In the genomic region with DNA sequence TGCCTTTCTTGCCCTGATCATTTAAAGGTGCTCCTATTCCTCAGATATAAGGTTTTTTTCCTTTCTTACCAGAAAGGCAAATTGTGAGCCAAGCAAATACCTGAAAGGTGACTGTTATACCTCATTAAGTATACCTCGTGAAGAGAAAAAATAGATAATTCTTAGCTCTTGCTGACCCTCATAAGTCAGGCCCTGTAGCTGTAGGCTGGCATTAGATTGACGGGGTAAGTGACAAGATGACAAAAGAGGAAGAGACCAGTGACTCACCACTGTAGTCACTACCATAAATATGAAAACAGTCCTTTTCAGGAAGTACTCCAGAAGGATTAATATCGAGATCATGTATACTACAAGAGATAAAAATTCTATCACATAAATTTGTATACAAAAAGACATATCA, we compare ENCODE assay signal across 12 cellular contexts.
DNase-seq lines count a peak whose midpoint lies in the region; ATAC-seq and TF ChIP-seq lines count a peak whose summit lies in the region.
"Had no signal": no experiment of that assay in that cellular context is flagged by ENCODE, and none has a peak within 500 bp of the region (broad histone marks: within the 10 kb centered on the region; RNA-seq: fewer than 3 reads in every experiment).

No MANE protein-coding gene starts in this region.

- TF ChIP-seq POLR2A in HCT116 (IDR thresholded peaks at IDR 0.05; ENCODE audit: borderline replicate concordance, extremely low read depth, insufficient read depth, insufficient read length) (no peak), suprapubic skin (IDR thresholded peaks at IDR 0.05) (no peak)

- H3K9ac ChIP-seq in HCT116 (ENCODE audit: low read length) (no peak overlapping the region), PC-3 (ENCODE audit: low read length) (no peak overlapping the region)

- H3K36me3 ChIP-seq in HCT116 (ENCODE audit: control insufficient read depth in 1 of 2, insufficient read depth in 2 of 2, low read length in 2 of 2) (no peaks in the 10 kb centered on the region), PC-3 (ENCODE audit: low read depth, low read length) (no peaks in the 10 kb centered on the region; the same call in 1 of the 2 replicates), lung (ENCODE audit: control insufficient read depth in 2 of 2, insufficient read depth in 2 of 2, low read length in 2 of 2) (no peaks in the 10 kb centered on the region), suprapubic skin (no peaks in the 10 kb centered on the region)

- H3K9me2 ChIP-seq in HCT116 (ENCODE audit: insufficient read depth) (no peaks in the 10 kb centered on the region), PC-3 (replicated peaks; ENCODE audit: low read length) (no peaks in the 10 kb centered on the region)

- H3K79me2 ChIP-seq in HCT116 (ENCODE audit: insufficient read depth, low read length) (0 out of 2 replicates have a peak, but pooled peaks cover 5% of the 10 kb centered on the region), PC-3 (ENCODE audit: low read length) (peaks cover 22% of the 10 kb centered on the region)

- POLR2A ChIA-PET in HCT116 (lab: Charles Lee) (no interaction called here), PC-3 (lab: Charles Lee; ENCODE audit: unreplicated experiment) (no interaction called here)

- no peak for TF ChIP-seq RAD21 in HCT116 (IDR thresholded peaks at IDR 0.05; ENCODE audit: low read depth)

- H3K4me2 ChIP-seq in HCT116 (ENCODE audit: low read length) (peak overlapping the region; percentile 11), PC-3 (ENCODE audit: low read length) (peak overlapping the region; percentile 30; the same call in 1 of the 2 replicates)

- intact Hi-C loops in HCT116 (cut with micrococcal nuclease) (no loop called here), PC-3 (cut with micrococcal nuclease) (no loop called here)

- CTCF ChIA-PET in HCT116 (lab: Charles Lee) (no interaction called here), PC-3 (lab: Charles Lee) (interaction anchor here (0.6 kb wide), 1 partner anchor 1692 kb away, joined by 3 read pairs; no protein-coding TSS in a partner anchor)

- DNase-seq in GF-D8 (lab: John Stamatoyannopoulos, UW) (peak; percentile 39), HCT116 (ENCODE audit: low read depth, low spot score) (no peak), PC-3 (peak; percentile 47), lung (ENCODE audit: low spot score) (no peak), mucosa of gallbladder (ENCODE audit: low spot score) (no peak), substantia nigra (lab: John Stamatoyannopoulos, UW) (no peak), DMS79 treated with DMSO at 0.1 percent for 48 hours (lab: John Stamatoyannopoulos, UW) (no peak), suprapubic skin (ENCODE audit: low spot score in 2 of 2) (no peak)
- DNase-seq: activated naive CD4-positive, alpha-beta T cell treated with anti-CD3 and anti-CD28 coated beads, Interleukin-2, amount 50 U/mL, for 16 hours; left cardiac atrium; NCI-H345; stimulated activated naive CD4-positive, alpha-beta T cell treated with Interleukin-2 at 50 U/mL for 16 hours had no signal

- RAD21 ChIA-PET in HCT116 (lab: Charles Lee; ENCODE audit: low non-redundant PET in 1 of 2, low total read pairs in 2 of 2, uncharacterized antibody in 2 of 2, unreplicated experiment in 2 of 2): no interaction called here

- no peak for TF ChIP-seq EP300 in suprapubic skin (IDR thresholded peaks at IDR 0.05)

- TF ChIP-seq CTCF in HCT116 (IDR thresholded peaks at IDR 0.05 in 2 of 3, conservative IDR thresholded peaks at IDR 0.05 in 1 of 3; ENCODE audit: borderline replicate concordance in 1 of 3, insufficient read depth in 1 of 3, low read depth in 2 of 3, low read length in 2 of 3) (no peak), PC-3 (conservative IDR thresholded peaks at IDR 0.05; ENCODE audit: low read depth, low read length) (no peak), lung (IDR thresholded peaks at IDR 0.05; ENCODE audit: control extremely low read depth, extremely low read depth) (no peak), suprapubic skin (IDR thresholded peaks at IDR 0.05) (no peak)

- ATAC-seq in HCT116 (peak; percentile 44; the same call in 1 of the 2 replicates), PC-3 (peak; percentile 64), lung (ENCODE audit: insufficient read depth, low FRiP score) (peak; percentile 53)

- H4K20me1 ChIP-seq in HCT116 (ENCODE audit: insufficient read depth) (no peaks in the 10 kb centered on the region), PC-3 (ENCODE audit: low read length) (no peaks in the 10 kb centered on the region)

- no peak overlapping the region for H2AFZ ChIP-seq in HCT116 (ENCODE audit: low read depth, low read length, poor library complexity, severe bottlenecking)
- H2AFZ ChIP-seq in PC-3 (ENCODE audit: low read length): no peak overlapping the region

- H3K9me3 ChIP-seq in HCT116 (ENCODE audit: control insufficient read depth in 1 of 2, insufficient read depth in 1 of 2, low read depth in 1 of 2, low read length in 2 of 2) (no peaks in the 10 kb centered on the region), PC-3 (ENCODE audit: low read length) (no peaks in the 10 kb centered on the region), lung (ENCODE audit: control insufficient read depth in 2 of 2, insufficient read depth in 1 of 2, low read length in 1 of 2) (no peaks in the 10 kb centered on the region), suprapubic skin (no peaks in the 10 kb centered on the region)

- H3K27me3 ChIP-seq in HCT116 (ENCODE audit: insufficient read depth, low read length) (no peaks in the 10 kb centered on the region), PC-3 (ENCODE audit: low read length) (no peaks in the 10 kb centered on the region), lung (ENCODE audit: control insufficient read depth, insufficient read depth) (no peaks in the 10 kb centered on the region), suprapubic skin (no peaks in the 10 kb centered on the region)

- H3K4me3 ChIP-seq in HCT116 (replicated peaks in 1 of 2; ENCODE audit: low read depth in 1 of 2, low read length in 2 of 2) (no peak overlapping the region), PC-3 (ENCODE audit: low read length) (no peak overlapping the region), lung (no peak overlapping the region), suprapubic skin (no peak overlapping the region)

- BruUV-seq in HCT116 (replicated peaks; lab: Mats Ljungman, UMichigan): no TSS peak
- no TSS peak for BruUV-seq in PC-3 (replicated peaks; lab: Mats Ljungman, UMichigan)

- H3F3A ChIP-seq in PC-3 (ENCODE audit: low read length, unreplicated experiment): no peaks in the 10 kb centered on the region

- peaks cover 0 to 14% of the 10 kb centered on the region in 2 experiments; a peak in 1 of 4 replicates for H3K4me1 ChIP-seq in HCT116 (ENCODE audit: control insufficient read depth in 1 of 2, insufficient read depth in 2 of 2, low read length in 2 of 2)
- peaks cover 14% of the 10 kb centered on the region for H3K4me1 ChIP-seq in PC-3 (ENCODE audit: insufficient read depth, low read length)
- H3K4me1 ChIP-seq in lung (ENCODE audit: control insufficient read depth in 2 of 2, insufficient read depth in 2 of 2, low read length in 2 of 2): peaks cover 0 to 13% of the 10 kb centered on the region in 2 donors
- no peaks in the 10 kb centered on the region for H3K4me1 ChIP-seq in suprapubic skin

- 51 to 52% methylated on average over 3 of the region's 3 CpGs for WGBS in lung, 2 donors
- 58% methylated on average over 3 of the region's 3 CpGs for WGBS in suprapubic skin

- no peak overlapping the region for H3K27ac ChIP-seq in HCT116 (ENCODE audit: low read depth, low read length)
- no peak overlapping the region for H3K27ac ChIP-seq in PC-3 (ENCODE audit: low read length)
- no peak overlapping the region for H3K27ac ChIP-seq in lung (ENCODE audit: low read depth in 1 of 2, low read length in 1 of 2)
- no peak overlapping the region for H3K27ac ChIP-seq in substantia nigra (ENCODE audit: low read depth, low read length, poor library complexity, severe bottlenecking)
- no peak overlapping the region for H3K27ac ChIP-seq in suprapubic skin

TF ChIP-seq in HCT116, 20 proteins besides CTCF, POLR2A, EP300 and RAD21 (continues in another document):
- no peak for TF ChIP-seq EZH2phosphoT487 (IDR thresholded peaks at IDR 0.05; ENCODE audit: borderline replicate concordance)
- TF ChIP-seq, protein P1, sequence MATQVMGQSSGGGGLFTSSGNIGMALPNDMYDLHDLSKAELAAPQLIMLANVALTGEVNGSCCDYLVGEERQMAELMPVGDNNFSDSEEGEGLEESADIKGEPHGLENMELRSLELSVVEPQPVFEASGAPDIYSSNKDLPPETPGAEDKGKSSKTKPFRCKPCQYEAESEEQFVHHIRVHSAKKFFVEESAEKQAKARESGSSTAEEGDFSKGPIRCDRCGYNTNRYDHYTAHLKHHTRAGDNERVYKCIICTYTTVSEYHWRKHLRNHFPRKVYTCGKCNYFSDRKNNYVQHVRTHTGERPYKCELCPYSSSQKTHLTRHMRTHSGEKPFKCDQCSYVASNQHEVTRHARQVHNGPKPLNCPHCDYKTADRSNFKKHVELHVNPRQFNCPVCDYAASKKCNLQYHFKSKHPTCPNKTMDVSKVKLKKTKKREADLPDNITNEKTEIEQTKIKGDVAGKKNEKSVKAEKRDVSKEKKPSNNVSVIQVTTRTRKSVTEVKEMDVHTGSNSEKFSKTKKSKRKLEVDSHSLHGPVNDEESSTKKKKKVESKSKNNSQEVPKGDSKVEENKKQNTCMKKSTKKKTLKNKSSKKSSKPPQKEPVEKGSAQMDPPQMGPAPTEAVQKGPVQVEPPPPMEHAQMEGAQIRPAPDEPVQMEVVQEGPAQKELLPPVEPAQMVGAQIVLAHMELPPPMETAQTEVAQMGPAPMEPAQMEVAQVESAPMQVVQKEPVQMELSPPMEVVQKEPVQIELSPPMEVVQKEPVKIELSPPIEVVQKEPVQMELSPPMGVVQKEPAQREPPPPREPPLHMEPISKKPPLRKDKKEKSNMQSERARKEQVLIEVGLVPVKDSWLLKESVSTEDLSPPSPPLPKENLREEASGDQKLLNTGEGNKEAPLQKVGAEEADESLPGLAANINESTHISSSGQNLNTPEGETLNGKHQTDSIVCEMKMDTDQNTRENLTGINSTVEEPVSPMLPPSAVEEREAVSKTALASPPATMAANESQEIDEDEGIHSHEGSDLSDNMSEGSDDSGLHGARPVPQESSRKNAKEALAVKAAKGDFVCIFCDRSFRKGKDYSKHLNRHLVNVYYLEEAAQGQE (IDR thresholded peaks at IDR 0.05; ENCODE audit: low read depth): no peak
- no peak for TF ChIP-seq EGR1 (IDR thresholded peaks at IDR 0.05; ENCODE audit: low read depth)
- peak; percentile 47 for TF ChIP-seq JUND (IDR thresholded peaks at IDR 0.05)
- TF ChIP-seq SRF (IDR thresholded peaks at IDR 0.05; ENCODE audit: low read depth): peak; percentile 58; the same call in 1 of the 2 replicates

Comparison
In these comparisons a context has a peak if more than half of its experiments do, and no peak if none do; other contexts are left out.
1. DNase-seq: peak in GF-D8 (single experiment) and PC-3 (single experiment); none in HCT116 (single experiment), lung (single experiment), mucosa of gallbladder (single experiment), substantia nigra (0 of 49), DMS79 treated with DMSO at 0.1 percent for 48 hours (single experiment) and suprapubic skin (0 of 2).
2. Peak in every context shown above with its lines, with median percentiles within 50 percentile points of each other: ATAC-seq.